ENCODE assay signal across 11 cellular contexts in the genomic region with DNA sequence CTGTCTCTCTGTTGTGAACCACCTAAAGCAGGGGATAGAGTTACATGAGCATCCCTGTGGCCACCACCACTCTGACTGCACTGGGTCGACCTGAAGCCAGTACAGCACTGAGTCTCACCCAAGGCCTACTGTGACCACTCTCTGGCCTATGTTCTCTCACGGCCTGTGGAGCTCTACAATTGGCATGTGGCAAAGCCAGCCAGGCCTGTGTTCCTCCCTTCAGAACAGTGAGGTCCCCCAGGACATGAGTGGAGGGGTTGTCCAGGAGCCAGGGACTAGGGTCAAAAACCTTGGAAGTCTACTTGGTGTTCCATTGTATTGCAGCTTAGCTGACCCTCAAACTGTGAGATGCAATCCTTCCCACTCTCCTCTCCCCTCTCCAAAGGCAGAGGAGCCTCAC. TPM values are rescaled to one million over a fixed set of nuclear protein-coding genes. Genes with fewer than 3 reads are reported as not detected.
"Had no signal": no experiment of that assay in that cellular context is flagged by ENCODE, and none has a peak within 500 bp of the region (broad histone marks: within the 10 kb centered on the region; RNA-seq: fewer than 3 reads in every experiment).

No MANE protein-coding gene starts in this region.

- H3K4me3 Mint-ChIP-seq: IgD-negative memory B cell had no signal

- H3K27ac Mint-ChIP-seq: IgD-negative memory B cell had no signal

- H3K4me2 ChIP-seq: KMS-11 had no signal

- H3K4me1 Mint-ChIP-seq: IgD-negative memory B cell had no signal

- H3K9ac ChIP-seq: KMS-11 had no signal

- ATAC-seq: HepG2, K562 had no signal

- H3K4me3 ChIP-seq: K562 had no signal

- H3K27ac ChIP-seq: HL-60, KMS-11 had no signal

- FAIRE-seq: HepG2, HTR-8/SVneo, K562 had no signal

- DNase-seq: IMR-90, KBM-7, KG1 had no signal

RNA-seq across cellular contexts. Expression of a gene that starts 42.7 kb away (rescaled TPM):
- total RNA-seq: HepG2, HT-29, HT1080, K562 had no signal
- polyA plus RNA-seq: HepG2, IgD-negative memory B cell, K562 had no signal
